1 cellular context compared by ENCODE assay signal in genomic region chr3:133733226-133733625, GRCh38.
TF ChIP-seq lines count a peak whose summit lies in the region.

No MANE protein-coding gene starts in this region.

TF ChIP-seq in HepG2, 621 proteins besides CTCF, POLR2A, EP300 and RAD21 (continued from another document and continues in another):
- TF ChIP-seq HNF1A (IDR thresholded peaks at IDR 0.05; ENCODE audit: low read depth) = no peak
- peak; percentile 62; the same call in 1 of the 2 replicates for TF ChIP-seq HNF1A (CRISPR knock-in tag; IDR thresholded peaks at IDR 0.05; ENCODE audit: borderline replicate concordance)
- TF ChIP-seq ZFP41 (CRISPR knock-in tag; IDR thresholded peaks at IDR 0.05; ENCODE audit: borderline replicate concordance) = no peak
- TF ChIP-seq ZC3H13 (CRISPR knock-in tag; IDR thresholded peaks at IDR 0.05) = no peak
- peak; percentile 94 for TF ChIP-seq MIXL1 (CRISPR knock-in tag; IDR thresholded peaks at IDR 0.05)
- no peak for TF ChIP-seq U2AF2 (IDR thresholded peaks at IDR 0.05; ENCODE audit: low read depth, low read length)
- 0 out of 2 replicates have a peak, but pooled peaks have one; percentile 21 for TF ChIP-seq ZNF670 (CRISPR knock-in tag; IDR thresholded peaks at IDR 0.05; ENCODE audit: borderline replicate concordance)
- TF ChIP-seq, protein P1, sequence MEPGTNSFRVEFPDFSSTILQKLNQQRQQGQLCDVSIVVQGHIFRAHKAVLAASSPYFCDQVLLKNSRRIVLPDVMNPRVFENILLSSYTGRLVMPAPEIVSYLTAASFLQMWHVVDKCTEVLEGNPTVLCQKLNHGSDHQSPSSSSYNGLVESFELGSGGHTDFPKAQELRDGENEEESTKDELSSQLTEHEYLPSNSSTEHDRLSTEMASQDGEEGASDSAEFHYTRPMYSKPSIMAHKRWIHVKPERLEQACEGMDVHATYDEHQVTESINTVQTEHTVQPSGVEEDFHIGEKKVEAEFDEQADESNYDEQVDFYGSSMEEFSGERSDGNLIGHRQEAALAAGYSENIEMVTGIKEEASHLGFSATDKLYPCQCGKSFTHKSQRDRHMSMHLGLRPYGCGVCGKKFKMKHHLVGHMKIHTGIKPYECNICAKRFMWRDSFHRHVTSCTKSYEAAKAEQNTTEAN (CRISPR knock-in tag; conservative IDR thresholded peaks at IDR 0.05) = peak; percentile 99
- TF ChIP-seq STAG1 (CRISPR knock-in tag; IDR thresholded peaks at IDR 0.05) = peak; percentile 25; the same call in 1 of the 2 replicates
- peak; percentile 56; the same call in 1 of the 2 replicates for TF ChIP-seq KDM4B (CRISPR knock-in tag; IDR thresholded peaks at IDR 0.05)
- no peak for TF ChIP-seq ZBTB1 (CRISPR knock-in tag; IDR thresholded peaks at IDR 0.05; ENCODE audit: borderline replicate concordance)
- TF ChIP-seq, protein P2, sequence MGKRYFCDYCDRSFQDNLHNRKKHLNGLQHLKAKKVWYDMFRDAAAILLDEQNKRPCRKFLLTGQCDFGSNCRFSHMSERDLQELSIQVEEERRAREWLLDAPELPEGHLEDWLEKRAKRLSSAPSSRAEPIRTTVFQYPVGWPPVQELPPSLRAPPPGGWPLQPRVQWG (CRISPR knock-in tag; IDR thresholded peaks at IDR 0.05; ENCODE audit: borderline replicate concordance, low read depth) = no peak
- TF ChIP-seq, protein P3, sequence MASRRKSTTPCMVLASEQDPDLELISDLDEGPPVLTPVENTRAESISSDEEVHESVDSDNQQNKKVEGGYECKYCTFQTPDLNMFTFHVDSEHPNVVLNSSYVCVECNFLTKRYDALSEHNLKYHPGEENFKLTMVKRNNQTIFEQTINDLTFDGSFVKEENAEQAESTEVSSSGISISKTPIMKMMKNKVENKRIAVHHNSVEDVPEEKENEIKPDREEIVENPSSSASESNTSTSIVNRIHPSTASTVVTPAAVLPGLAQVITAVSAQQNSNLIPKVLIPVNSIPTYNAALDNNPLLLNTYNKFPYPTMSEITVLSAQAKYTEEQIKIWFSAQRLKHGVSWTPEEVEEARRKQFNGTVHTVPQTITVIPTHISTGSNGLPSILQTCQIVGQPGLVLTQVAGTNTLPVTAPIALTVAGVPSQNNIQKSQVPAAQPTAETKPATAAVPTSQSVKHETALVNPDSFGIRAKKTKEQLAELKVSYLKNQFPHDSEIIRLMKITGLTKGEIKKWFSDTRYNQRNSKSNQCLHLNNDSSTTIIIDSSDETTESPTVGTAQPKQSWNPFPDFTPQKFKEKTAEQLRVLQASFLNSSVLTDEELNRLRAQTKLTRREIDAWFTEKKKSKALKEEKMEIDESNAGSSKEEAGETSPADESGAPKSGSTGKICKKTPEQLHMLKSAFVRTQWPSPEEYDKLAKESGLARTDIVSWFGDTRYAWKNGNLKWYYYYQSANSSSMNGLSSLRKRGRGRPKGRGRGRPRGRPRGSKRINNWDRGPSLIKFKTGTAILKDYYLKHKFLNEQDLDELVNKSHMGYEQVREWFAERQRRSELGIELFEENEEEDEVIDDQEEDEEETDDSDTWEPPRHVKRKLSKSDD (CRISPR knock-in tag; IDR thresholded peaks at IDR 0.05; ENCODE audit: low read depth) = no peak
- TF ChIP-seq ZNF547 (CRISPR knock-in tag; IDR thresholded peaks at IDR 0.05) = no peak
- no peak for TF ChIP-seq ZSCAN12 (CRISPR knock-in tag; IDR thresholded peaks at IDR 0.05)
- peak; percentile 57 to 60; a peak in 2 of 4 replicates for TF ChIP-seq HMGXB4 (CRISPR knock-in tag; IDR thresholded peaks at IDR 0.05; ENCODE audit: borderline replicate concordance in 1 of 2, low read depth in 1 of 2)
- TF ChIP-seq NFIB (CRISPR knock-in tag; IDR thresholded peaks at IDR 0.05; ENCODE audit: borderline replicate concordance) = no peak
- 0 out of 2 replicates have a peak, but pooled peaks have one; percentile 34 for TF ChIP-seq PRDM10 (CRISPR knock-in tag; IDR thresholded peaks at IDR 0.05; ENCODE audit: low read depth)
- no peak for TF ChIP-seq ZNF253 (CRISPR knock-in tag; IDR thresholded peaks at IDR 0.05; ENCODE audit: borderline replicate concordance)
- TF ChIP-seq ARNTL (CRISPR knock-in tag; IDR thresholded peaks at IDR 0.05) = peak; percentile 79; the same call in 1 of the 2 replicates
- TF ChIP-seq YY1 (IDR thresholded peaks at IDR 0.05; ENCODE audit: insufficient read depth, insufficient replicate concordance, low read depth, low read length) = no peak
- no peak for TF ChIP-seq ZNF101 (CRISPR knock-in tag; IDR thresholded peaks at IDR 0.05; ENCODE audit: borderline replicate concordance, low read depth)
- TF ChIP-seq NFE2L2 (IDR thresholded peaks at IDR 0.05; ENCODE audit: low read length) = no peak
- TF ChIP-seq CBX1 (IDR thresholded peaks at IDR 0.05; ENCODE audit: low read depth) = peak; percentile 31
- TF ChIP-seq BRD4 (CRISPR knock-in tag; IDR thresholded peaks at IDR 0.05) = no peak
- peak; percentile 54; the same call in 1 of the 2 replicates for TF ChIP-seq ZSCAN9 (CRISPR knock-in tag; IDR thresholded peaks at IDR 0.05; ENCODE audit: borderline replicate concordance)
- TF ChIP-seq PCBP1 (IDR thresholded peaks at IDR 0.05; ENCODE audit: borderline replicate concordance, low read depth, low read length) = no peak
- no peak for TF ChIP-seq HNRNPH1 (optimal IDR thresholded peaks at IDR 0.05; ENCODE audit: low read depth, low read length)
- peak; percentile 87 for TF ChIP-seq TBX3 (IDR thresholded peaks at IDR 0.05; ENCODE audit: borderline replicate concordance)
- no peak for TF ChIP-seq POLR2AphosphoS5 (IDR thresholded peaks at IDR 0.05; ENCODE audit: low read depth, low read length)
- TF ChIP-seq SP5 (CRISPR knock-in tag; IDR thresholded peaks at IDR 0.05; ENCODE audit: borderline replicate concordance, low read depth) = peak; percentile 60
- TF ChIP-seq SNAPC5 (CRISPR knock-in tag; IDR thresholded peaks at IDR 0.05; ENCODE audit: borderline replicate concordance) = no peak
- TF ChIP-seq NCOR1 (IDR thresholded peaks at IDR 0.05; ENCODE audit: borderline replicate concordance, low read length) = peak; percentile 93
- TF ChIP-seq NRL (CRISPR knock-in tag; IDR thresholded peaks at IDR 0.05; ENCODE audit: borderline replicate concordance) = no peak
- no peak for TF ChIP-seq DR1 (CRISPR knock-in tag; IDR thresholded peaks at IDR 0.05)
- 0 out of 2 replicates have a peak, but pooled peaks have one; percentile 67 for TF ChIP-seq SMYD3 (CRISPR knock-in tag; IDR thresholded peaks at IDR 0.05)
- no peak for TF ChIP-seq SOX6 (IDR thresholded peaks at IDR 0.05)
- peak; percentile 85 for TF ChIP-seq SOX6 (CRISPR knock-in tag; IDR thresholded peaks at IDR 0.05)
- no peak for TF ChIP-seq SMARCE1 (IDR thresholded peaks at IDR 0.05; ENCODE audit: borderline replicate concordance)
- TF ChIP-seq ZNF33A (CRISPR knock-in tag; IDR thresholded peaks at IDR 0.05; ENCODE audit: borderline replicate concordance) = no peak
- peak; percentile 63; the same call in 1 of the 2 replicates for TF ChIP-seq HBP1 (CRISPR knock-in tag; IDR thresholded peaks at IDR 0.05; ENCODE audit: low read depth)
- TF ChIP-seq ZNF552 (CRISPR knock-in tag; IDR thresholded peaks at IDR 0.05; ENCODE audit: borderline replicate concordance) = no peak
- no peak for TF ChIP-seq ATF7 (IDR thresholded peaks at IDR 0.05)
- TF ChIP-seq ATF7 (CRISPR knock-in tag; IDR thresholded peaks at IDR 0.05) = no peak
- TF ChIP-seq BHLHE40 (IDR thresholded peaks at IDR 0.05; ENCODE audit: low read length) = peak; percentile 78
- no peak for TF ChIP-seq CBFB (CRISPR knock-in tag; IDR thresholded peaks at IDR 0.05)
- peak; percentile 90 for TF ChIP-seq FOXA3 (CRISPR knock-in tag; IDR thresholded peaks at IDR 0.05)
- no peak for TF ChIP-seq NONO (IDR thresholded peaks at IDR 0.05)
- peak; percentile 65; the same call in 1 of the 2 replicates for TF ChIP-seq NONO (CRISPR knock-in tag; conservative IDR thresholded peaks at IDR 0.05)
- TF ChIP-seq CENPT (CRISPR knock-in tag; IDR thresholded peaks at IDR 0.05; ENCODE audit: low read depth) = no peak
- no peak for TF ChIP-seq ZNF749 (CRISPR knock-in tag; IDR thresholded peaks at IDR 0.05; ENCODE audit: borderline replicate concordance)
- peak; percentile 49; the same call in 1 of the 2 replicates for TF ChIP-seq TOPORS (CRISPR knock-in tag; IDR thresholded peaks at IDR 0.05)
- TF ChIP-seq SNRNP70 (IDR thresholded peaks at IDR 0.05; ENCODE audit: low read depth, low read length) = no peak
- 0 out of 2 replicates have a peak, but pooled peaks have one; percentile 28 for TF ChIP-seq ZNF329 (CRISPR knock-in tag; IDR thresholded peaks at IDR 0.05; ENCODE audit: low read depth)
- no peak for TF ChIP-seq MAFG (CRISPR knock-in tag; IDR thresholded peaks at IDR 0.05)
- TF ChIP-seq ZZZ3 (CRISPR knock-in tag; IDR thresholded peaks at IDR 0.05; ENCODE audit: borderline replicate concordance) = peak; percentile 64; the same call in 1 of the 2 replicates
- no peak for TF ChIP-seq ELF4 (CRISPR knock-in tag; IDR thresholded peaks at IDR 0.05; ENCODE audit: borderline replicate concordance)
- no peak for TF ChIP-seq ISX (CRISPR knock-in tag; conservative IDR thresholded peaks at IDR 0.05)
- TF ChIP-seq MEF2D (CRISPR knock-in tag; IDR thresholded peaks at IDR 0.05) = peak; percentile 86
- TF ChIP-seq SNAPC2 (CRISPR knock-in tag; IDR thresholded peaks at IDR 0.05) = no peak; the same call in 1 of the 2 replicates
